ENCODE assay signal across 9 cellular contexts in genomic region chr3:152377184-152377570, GRCh38.
DNase-seq lines count a peak whose midpoint lies in the region; ATAC-seq and TF ChIP-seq lines count a peak whose summit lies in the region.
"Had no signal": no experiment of that assay in that cellular context is flagged by ENCODE, and none has a peak within 500 bp of the region (broad histone marks: within the 10 kb centered on the region; RNA-seq: fewer than 3 reads in every experiment).

No MANE protein-coding gene starts in this region.

- H3K9me3 Mint-ChIP-seq in activated naive CD4-positive, alpha-beta T cell treated with anti-CD3 and anti-CD28 coated beads, Interleukin-2, amount 50 U/mL, for 24 hours, result no peaks in the 10 kb centered on the region

- no peak for TF ChIP-seq CTCF in transverse colon (IDR thresholded peaks at IDR 0.05)

- TF ChIP-seq POLR2A in transverse colon (IDR thresholded peaks at IDR 0.05), result no peak

- peaks cover 84% of the 10 kb centered on the region for H3K4me1 Mint-ChIP-seq in activated naive CD4-positive, alpha-beta T cell treated with anti-CD3 and anti-CD28 coated beads, Interleukin-2, amount 50 U/mL, for 24 hours

- peak; percentile 11 for ATAC-seq in HG03066 (IDR thresholded peaks at IDR 0.05; ENCODE audit: low read depth, unreplicated experiment)

- no peak for TF ChIP-seq EP300 in transverse colon (IDR thresholded peaks at IDR 0.05; ENCODE audit: low read depth)

- H3K36me3 ChIP-seq in transverse colon, result peaks cover 0 to 8% (median 0%) of the 10 kb centered on the region in 4 donors
- H3K36me3 ChIP-seq: BE2C had no signal

- peaks cover 12% of the 10 kb centered on the region for H3K36me3 Mint-ChIP-seq in activated naive CD4-positive, alpha-beta T cell treated with anti-CD3 and anti-CD28 coated beads, Interleukin-2, amount 50 U/mL, for 24 hours

- no peaks in the 10 kb centered on the region for H3K27me3 ChIP-seq in transverse colon
- H3K27me3 ChIP-seq: BE2C had no signal

- no peak overlapping the region for H3K4me3 Mint-ChIP-seq in activated naive CD4-positive, alpha-beta T cell treated with anti-CD3 and anti-CD28 coated beads, Interleukin-2, amount 50 U/mL, for 24 hours

- H3K27ac ChIP-seq in cingulate gyrus (ENCODE audit: low read depth, low read length) (peak overlapping the region; percentile 83), transverse colon (peak overlapping the region; percentile 33 to 79 (median 63))

- 64 to 90% methylated on average over 3 to 4 of the region's 4 CpGs for WGBS in transverse colon (ENCODE audit: low coverage in 1 of 2), 2 donors

- no peak for DNase-seq in activated naive CD4-positive, alpha-beta T cell treated with Interleukin-2 at 50 U/mL for 16 hours
- DNase-seq in transverse colon, result no peak
- DNase-seq in KG1 (lab: John Stamatoyannopoulos, UW), result no peak
- no peak for DNase-seq in NCI-H526 (lab: John Stamatoyannopoulos, UW)
- no peak for DNase-seq in AML-193 (lab: John Stamatoyannopoulos, UW)
- DNase-seq: BE2C had no signal

- in situ Hi-C loops in transverse colon (cut with MboI; ENCODE audit: low pct_ligation_motif_present in 1 of 4, low pct_unique_long_range_greater_than_20kb in 1 of 4, low sequenced_read_pairs in 3 of 4), result no loop called here

- H3K9me3 ChIP-seq in transverse colon, result no peaks in the 10 kb centered on the region
- H3K9me3 ChIP-seq: BE2C had no signal

- no peaks in the 10 kb centered on the region for H3K27me3 Mint-ChIP-seq in activated naive CD4-positive, alpha-beta T cell treated with anti-CD3 and anti-CD28 coated beads, Interleukin-2, amount 50 U/mL, for 24 hours

- peaks cover 11 to 72% (median 41%) of the 10 kb centered on the region in 4 donors for H3K4me1 ChIP-seq in transverse colon

- intact Hi-C loops in transverse colon (cut with DNase I; ENCODE audit: low total_unique reads), result no loop called here

- H3K4me3 ChIP-seq in transverse colon, result no peak overlapping the region

- peak overlapping the region; percentile 94 for H3K27ac Mint-ChIP-seq in activated naive CD4-positive, alpha-beta T cell treated with anti-CD3 and anti-CD28 coated beads, Interleukin-2, amount 50 U/mL, for 24 hours
